Comparison of ENCODE assay signal across 1 cellular context in genomic region chr9:125189361-125190289, GRCh38.
TF ChIP-seq lines count a peak whose summit lies in the region.

PPP6C (minus strand) TSS chr9:125189803; CDS start chr9:125189718, 85 bp downstream.

TF ChIP-seq in WTC11, 78 proteins besides CTCF, POLR2A, EP300 and RAD21 (continued from another document):
- 0 out of 2 replicates have a peak, but pooled peaks have one; percentile 19 for TF ChIP-seq USF1 (CRISPR knock-in tag; IDR thresholded peaks at IDR 0.05)
- no peak for TF ChIP-seq FOXP1 (CRISPR knock-in tag; IDR thresholded peaks at IDR 0.05; ENCODE audit: borderline replicate concordance)
- 0 out of 2 replicates have a peak, but pooled peaks have one; percentile 29 for TF ChIP-seq ZBTB43 (CRISPR knock-in tag; IDR thresholded peaks at IDR 0.05)
- no peak for TF ChIP-seq CBFB (CRISPR knock-in tag; IDR thresholded peaks at IDR 0.05; ENCODE audit: low read depth)
- TF ChIP-seq TP53 (CRISPR knock-in tag; IDR thresholded peaks at IDR 0.05): no peak
- TF ChIP-seq OVOL2 (CRISPR knock-in tag; IDR thresholded peaks at IDR 0.05; ENCODE audit: borderline replicate concordance): no peak
- no peak for TF ChIP-seq PRRX2 (CRISPR knock-in tag; IDR thresholded peaks at IDR 0.05)
- no peak for TF ChIP-seq GTF2I (CRISPR knock-in tag; conservative IDR thresholded peaks at IDR 0.05)
- TF ChIP-seq EMX1 (CRISPR knock-in tag; IDR thresholded peaks at IDR 0.05): no peak
- TF ChIP-seq RELA (CRISPR knock-in tag; IDR thresholded peaks at IDR 0.05; ENCODE audit: borderline replicate concordance): peak; percentile 81; the same call in 1 of the 2 replicates
- TF ChIP-seq ESRRA (CRISPR knock-in tag; IDR thresholded peaks at IDR 0.05; ENCODE audit: borderline replicate concordance): peak; percentile 43; the same call in 1 of the 2 replicates
- no peak for TF ChIP-seq ATF1 (CRISPR knock-in tag; IDR thresholded peaks at IDR 0.05)
- no peak for TF ChIP-seq NR2C2 (CRISPR knock-in tag; IDR thresholded peaks at IDR 0.05)
- TF ChIP-seq SOX15 (CRISPR knock-in tag; IDR thresholded peaks at IDR 0.05): no peak
- TF ChIP-seq ZNF416 (CRISPR knock-in tag; IDR thresholded peaks at IDR 0.05): no peak
- peak; percentile 30; the same call in 1 of the 2 replicates for TF ChIP-seq ETV6 (CRISPR knock-in tag; IDR thresholded peaks at IDR 0.05)
- TF ChIP-seq ARID4B (CRISPR knock-in tag; IDR thresholded peaks at IDR 0.05; ENCODE audit: borderline replicate concordance): 0 out of 2 replicates have a peak, but pooled peaks have one; percentile 61
- TF ChIP-seq ELF4 (CRISPR knock-in tag; IDR thresholded peaks at IDR 0.05; ENCODE audit: low read depth): no peak
